Comparison of ENCODE assay signal across 8 cellular contexts in genomic region chr11:63845305-63845704, GRCh38. TPM values are rescaled to one million over a fixed set of nuclear protein-coding genes. Genes with fewer than 3 reads are reported as not detected.
DNase-seq lines count a peak whose midpoint lies in the region; ATAC-seq and TF ChIP-seq lines count a peak whose summit lies in the region.

No MANE protein-coding gene starts in this region.

- no peaks in the 10 kb centered on the region for H3K9me2 ChIP-seq in SK-N-SH

- POLR2A ChIA-PET in SK-N-SH (lab: Yijun Ruan, JAX): no interaction called here

- H3K4me3 ChIP-seq in SK-N-SH (ENCODE audit: low read depth in 2 of 2, low read length in 1 of 2) (no peak overlapping the region), fibroblast of the aortic adventitia (ENCODE audit: low read depth, low read length) (no peak overlapping the region), skin epidermis (no peak overlapping the region), SJCRH30 (no peak overlapping the region)

- DNase-seq in DMS53 (lab: John Stamatoyannopoulos, UW): peak; percentile 64
- no peak for DNase-seq in SK-N-SH
- peak; percentile 64 for DNase-seq in fibroblast of the aortic adventitia (ENCODE audit: low read depth)
- DNase-seq in iPS-NIHi7 (ENCODE audit: extremely low spot score): no peak
- DNase-seq in SJCRH30: no peak
- DNase-seq in OCI-M2 (lab: John Stamatoyannopoulos, UW; ENCODE audit: unreplicated experiment): no peak

- WGBS in SK-N-SH (ENCODE audit: low lambda C conversion rate): 51% methylated on average over 2 of the region's 2 CpGs

- H4K20me1 ChIP-seq in SK-N-SH (ENCODE audit: insufficient read depth): peaks cover 88% of the 10 kb centered on the region

- H3K36me3 ChIP-seq in SK-N-SH (replicated peaks in 1 of 2; ENCODE audit: control insufficient read depth in 1 of 2, insufficient read depth in 2 of 2, low read length in 1 of 2): peaks cover 12 to 16% of the 10 kb centered on the region in 2 experiments
- peaks cover 6% of the 10 kb centered on the region; the same call in 1 of the 2 replicates for H3K36me3 ChIP-seq in SJCRH30

- TF ChIP-seq RAD21 in SK-N-SH (IDR thresholded peaks at IDR 0.05; ENCODE audit: low read length): no peak

- no peak for ATAC-seq in HG03280 (IDR thresholded peaks at IDR 0.05; ENCODE audit: unreplicated experiment)

- H3K27me3 ChIP-seq in SK-N-SH (ENCODE audit: insufficient read depth): no peaks in the 10 kb centered on the region
- H3K27me3 ChIP-seq in SJCRH30: no peaks in the 10 kb centered on the region

- peaks cover 21% of the 10 kb centered on the region for H3F3A ChIP-seq in SK-N-SH (replicated peaks; ENCODE audit: insufficient read depth)

- peak overlapping the region; percentile 40; the same call in 1 of the 2 replicates for H3K4me2 ChIP-seq in SK-N-SH

- no peak for TF ChIP-seq EP300 in SK-N-SH (IDR thresholded peaks at IDR 0.05; ENCODE audit: borderline replicate concordance in 1 of 2, low read depth in 1 of 2, low read length in 1 of 2)

- peak overlapping the region in 1 of 2 experiments; percentile 54; a peak in 2 of 4 replicates for H3K27ac ChIP-seq in SK-N-SH (ENCODE audit: low read depth in 2 of 2, low read length in 1 of 2)
- peak overlapping the region in 14 of 21 experiments; percentile 6 to 79 (median 50) for H3K27ac ChIP-seq in skin epidermis
- H3K27ac ChIP-seq in SJCRH30: no peak overlapping the region

- H3K4me1 ChIP-seq in SK-N-SH (ENCODE audit: control insufficient read depth in 1 of 2, insufficient read depth in 2 of 2, low read depth in 1 of 2, low read length in 1 of 2) (peaks cover 14 to 22% of the 10 kb centered on the region in 2 experiments; a peak in 3 of 4 replicates), SJCRH30 (peaks cover 5% of the 10 kb centered on the region)

- no peak overlapping the region for H3K9ac ChIP-seq in SK-N-SH

- no peaks in the 10 kb centered on the region for H3K9me3 ChIP-seq in SK-N-SH
- H3K9me3 ChIP-seq in SJCRH30 (replicated peaks): no peaks in the 10 kb centered on the region

- H3K79me2 ChIP-seq in SK-N-SH (ENCODE audit: insufficient read depth): peaks cover 100% of the 10 kb centered on the region

- TF ChIP-seq CTCF in SK-N-SH (IDR thresholded peaks at IDR 0.05): no peak
- no peak for TF ChIP-seq CTCF in fibroblast of the aortic adventitia (IDR thresholded peaks at IDR 0.05; ENCODE audit: insufficient read depth, low read length)

- CTCF ChIA-PET in SK-N-SH (lab: Yijun Ruan, JAX): interaction anchor here (1.0 to 1.7 kb wide), 5 partner anchors 15 to 101 kb away, joined by 3 to 8 read pairs (median 4); no protein-coding TSS in a partner anchor

- H2AFZ ChIP-seq in SK-N-SH (ENCODE audit: low read depth): no peak overlapping the region

TF ChIP-seq in SK-N-SH, 30 proteins besides CTCF, POLR2A, EP300 and RAD21:
- TF ChIP-seq YY1 (IDR thresholded peaks at IDR 0.05; ENCODE audit: low read depth) (no peak), FOSL2 (IDR thresholded peaks at IDR 0.05; ENCODE audit: borderline replicate concordance, low read depth) (peak; percentile 39; the same call in 1 of the 2 replicates)

RNA-seq across cellular contexts. Expression of gene MARK2, which starts 6.4 kb away (rescaled TPM):
- 14.6 and 18.8 TPM in 2 replicates for polyA plus RNA-seq in SK-N-SH (2012; rRNA removed)
- polyA plus RNA-seq in SK-N-SH (2012; cell fraction: cytosol; rRNA removed): 9.6 and 13.4 TPM in 2 replicates
- polyA plus RNA-seq in SK-N-SH (2012; cell fraction: nucleus; rRNA removed): 17.2 and 19.6 TPM in 2 replicates
- total RNA-seq in fibroblast of the aortic adventitia (ENCODE audit: low replicate concordance): 11.4 and 12.7 TPM in 2 replicates
- total RNA-seq in SJCRH30 (2014; rRNA removed; shearing (Covaris generic)): 20.7 and 23.4 TPM in 2 replicates

RNA-seq across cellular contexts. Expression of gene SPINDOC, which starts 32.0 kb away (rescaled TPM):
- 39.2 and 45.0 TPM in 2 replicates for polyA plus RNA-seq in SK-N-SH (2012; rRNA removed)
- 23.7 and 31.3 TPM in 2 replicates for polyA plus RNA-seq in SK-N-SH (2012; cell fraction: cytosol; rRNA removed)
- polyA plus RNA-seq in SK-N-SH (2012; cell fraction: nucleus; rRNA removed): 39.0 and 49.5 TPM in 2 replicates
- total RNA-seq in fibroblast of the aortic adventitia (ENCODE audit: low replicate concordance): 6.7 and 10.1 TPM in 2 replicates
- 61.6 and 63.7 TPM in 2 replicates for total RNA-seq in SJCRH30 (2014; rRNA removed; shearing (Covaris generic))

Comparison
In these comparisons a context has a peak if more than half of its experiments do, and no peak if none do; other contexts are left out.
1. DNase-seq: peak in DMS53 (single experiment) and fibroblast of the aortic adventitia (single experiment); none in SK-N-SH (single experiment), iPS-NIHi7 (single experiment), SJCRH30 (0 of 2) and OCI-M2 (single experiment).